In the genomic region with DNA sequence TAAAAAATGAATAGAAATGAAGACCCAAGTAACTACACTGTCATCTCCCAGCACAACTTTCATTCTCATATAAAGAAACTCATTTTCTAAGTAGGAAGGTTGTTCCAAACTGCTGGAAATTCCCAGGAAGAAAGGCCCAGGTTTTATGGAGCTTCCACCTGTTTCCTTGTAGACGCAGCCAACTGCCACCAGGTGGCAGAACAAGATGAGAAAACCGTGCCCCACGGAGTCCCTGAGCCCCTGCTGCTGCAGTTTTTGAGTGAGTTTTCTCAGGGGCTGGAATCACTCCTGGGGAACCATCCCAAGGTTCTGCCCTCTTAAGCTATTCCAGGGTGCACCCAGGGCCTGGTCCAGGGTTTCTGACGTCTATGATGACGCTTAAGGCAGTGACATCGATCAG, we compare ENCODE assay signal across 9 cellular contexts. TPM values are rescaled to one million over a fixed set of nuclear protein-coding genes. Genes with fewer than 3 reads are reported as not detected.
"Had no signal": no experiment of that assay in that cellular context is flagged by ENCODE, and none has a peak within 500 bp of the region (broad histone marks: within the 10 kb centered on the region; RNA-seq: fewer than 3 reads in every experiment).

No MANE protein-coding gene starts in this region.

RNA-seq across cellular contexts. Expression of a gene that starts 1.5 kb away (rescaled TPM):
- total RNA-seq: HT1080, LHCN-M2, MCF 10A, OCI-LY7, PC-9, Right ventricle myocardium superior, SJSA1, T-cell had no signal
- polyA plus RNA-seq: IgD-negative memory B cell had no signal

RNA-seq across cellular contexts. Expression of a gene that starts 7.3 kb away (rescaled TPM):
- total RNA-seq: HT1080, LHCN-M2, MCF 10A, OCI-LY7, PC-9, Right ventricle myocardium superior, SJSA1 had no signal

RNA-seq across cellular contexts. Expression of a gene that starts 24.0 kb away (rescaled TPM):
- total RNA-seq: HT1080, LHCN-M2, MCF 10A, OCI-LY7, PC-9, Right ventricle myocardium superior, SJSA1, T-cell had no signal
- polyA plus RNA-seq: IgD-negative memory B cell had no signal
